Comparison of ENCODE assay signal across 1 cellular context in the genomic region with DNA sequence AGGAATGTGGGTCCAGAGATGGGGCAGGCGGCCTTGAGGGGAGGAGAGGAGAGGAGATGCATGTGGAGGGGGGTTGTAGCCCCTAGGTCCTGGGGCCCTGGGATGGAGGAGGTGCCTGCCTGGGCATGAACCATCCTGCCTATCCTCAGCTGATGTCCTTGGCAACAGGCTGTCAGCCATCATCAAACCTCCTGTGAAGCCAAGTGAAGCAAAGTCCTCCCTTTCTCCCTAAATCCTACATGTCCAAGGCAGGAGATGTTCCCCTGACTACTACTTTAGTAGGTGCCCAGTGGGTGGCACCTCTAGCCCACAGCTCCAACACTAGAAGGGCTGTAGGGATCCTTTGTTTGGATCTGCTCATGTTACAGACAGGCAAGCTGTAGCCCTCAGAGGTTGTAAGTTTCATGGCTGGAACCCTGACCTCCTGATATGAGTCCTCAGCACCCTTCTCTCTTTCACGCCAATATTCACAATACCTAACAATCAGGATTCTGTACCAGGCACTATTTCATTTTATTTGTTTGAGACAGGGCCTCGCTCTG.
TF ChIP-seq lines count a peak whose summit lies in the region.

No MANE protein-coding gene starts in this region.

TF ChIP-seq in GM23338, 12 proteins besides CTCF, POLR2A, EP300 and RAD21 (continued from another document):
- TF ChIP-seq, protein P1, sequence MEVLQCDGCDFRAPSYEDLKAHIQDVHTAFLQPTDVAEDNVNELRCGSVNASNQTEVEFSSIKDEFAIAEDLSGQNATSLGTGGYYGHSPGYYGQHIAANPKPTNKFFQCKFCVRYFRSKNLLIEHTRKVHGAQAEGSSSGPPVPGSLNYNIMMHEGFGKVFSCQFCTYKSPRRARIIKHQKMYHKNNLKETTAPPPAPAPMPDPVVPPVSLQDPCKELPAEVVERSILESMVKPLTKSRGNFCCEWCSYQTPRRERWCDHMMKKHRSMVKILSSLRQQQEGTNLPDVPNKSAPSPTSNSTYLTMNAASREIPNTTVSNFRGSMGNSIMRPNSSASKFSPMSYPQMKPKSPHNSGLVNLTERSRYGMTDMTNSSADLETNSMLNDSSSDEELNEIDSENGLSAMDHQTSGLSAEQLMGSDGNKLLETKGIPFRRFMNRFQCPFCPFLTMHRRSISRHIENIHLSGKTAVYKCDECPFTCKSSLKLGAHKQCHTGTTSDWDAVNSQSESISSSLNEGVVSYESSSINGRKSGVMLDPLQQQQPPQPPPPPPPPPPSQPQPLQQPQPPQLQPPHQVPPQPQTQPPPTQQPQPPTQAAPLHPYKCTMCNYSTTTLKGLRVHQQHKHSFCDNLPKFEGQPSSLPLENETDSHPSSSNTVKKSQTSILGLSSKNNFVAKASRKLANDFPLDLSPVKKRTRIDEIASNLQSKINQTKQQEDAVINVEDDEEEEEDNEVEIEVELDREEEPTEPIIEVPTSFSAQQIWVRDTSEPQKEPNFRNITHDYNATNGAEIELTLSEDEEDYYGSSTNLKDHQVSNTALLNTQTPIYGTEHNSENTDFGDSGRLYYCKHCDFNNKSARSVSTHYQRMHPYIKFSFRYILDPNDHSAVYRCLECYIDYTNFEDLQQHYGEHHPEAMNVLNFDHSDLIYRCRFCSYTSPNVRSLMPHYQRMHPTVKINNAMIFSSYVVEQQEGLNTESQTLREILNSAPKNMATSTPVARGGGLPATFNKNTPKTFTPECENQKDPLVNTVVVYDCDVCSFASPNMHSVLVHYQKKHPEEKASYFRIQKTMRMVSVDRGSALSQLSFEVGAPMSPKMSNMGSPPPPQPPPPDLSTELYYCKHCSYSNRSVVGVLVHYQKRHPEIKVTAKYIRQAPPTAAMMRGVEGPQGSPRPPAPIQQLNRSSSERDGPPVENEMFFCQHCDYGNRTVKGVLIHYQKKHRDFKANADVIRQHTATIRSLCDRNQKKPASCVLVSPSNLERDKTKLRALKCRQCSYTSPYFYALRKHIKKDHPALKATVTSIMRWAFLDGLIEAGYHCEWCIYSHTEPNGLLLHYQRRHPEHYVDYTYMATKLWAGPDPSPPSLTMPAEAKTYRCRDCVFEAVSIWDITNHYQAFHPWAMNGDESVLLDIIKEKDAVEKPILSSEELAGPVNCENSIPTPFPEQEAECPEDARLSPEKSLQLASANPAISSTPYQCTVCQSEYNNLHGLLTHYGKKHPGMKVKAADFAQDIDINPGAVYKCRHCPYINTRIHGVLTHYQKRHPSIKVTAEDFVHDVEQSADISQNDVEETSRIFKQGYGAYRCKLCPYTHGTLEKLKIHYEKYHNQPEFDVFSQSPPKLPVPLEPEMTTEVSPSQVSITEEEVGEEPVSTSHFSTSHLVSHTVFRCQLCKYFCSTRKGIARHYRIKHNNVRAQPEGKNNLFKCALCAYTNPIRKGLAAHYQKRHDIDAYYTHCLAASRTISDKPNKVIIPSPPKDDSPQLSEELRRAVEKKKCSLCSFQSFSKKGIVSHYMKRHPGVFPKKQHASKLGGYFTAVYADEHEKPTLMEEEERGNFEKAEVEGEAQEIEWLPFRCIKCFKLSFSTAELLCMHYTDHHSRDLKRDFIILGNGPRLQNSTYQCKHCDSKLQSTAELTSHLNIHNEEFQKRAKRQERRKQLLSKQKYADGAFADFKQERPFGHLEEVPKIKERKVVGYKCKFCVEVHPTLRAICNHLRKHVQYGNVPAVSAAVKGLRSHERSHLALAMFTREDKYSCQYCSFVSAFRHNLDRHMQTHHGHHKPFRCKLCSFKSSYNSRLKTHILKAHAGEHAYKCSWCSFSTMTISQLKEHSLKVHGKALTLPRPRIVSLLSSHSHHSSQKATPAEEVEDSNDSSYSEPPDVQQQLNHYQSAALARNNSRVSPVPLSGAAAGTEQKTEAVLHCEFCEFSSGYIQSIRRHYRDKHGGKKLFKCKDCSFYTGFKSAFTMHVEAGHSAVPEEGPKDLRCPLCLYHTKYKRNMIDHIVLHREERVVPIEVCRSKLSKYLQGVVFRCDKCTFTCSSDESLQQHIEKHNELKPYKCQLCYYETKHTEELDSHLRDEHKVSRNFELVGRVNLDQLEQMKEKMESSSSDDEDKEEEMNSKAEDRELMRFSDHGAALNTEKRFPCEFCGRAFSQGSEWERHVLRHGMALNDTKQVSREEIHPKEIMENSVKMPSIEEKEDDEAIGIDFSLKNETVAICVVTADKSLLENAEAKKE (CRISPR knock-in tag; IDR thresholded peaks at IDR 0.05), result no peak
- TF ChIP-seq CREB1 (CRISPR knock-in tag; IDR thresholded peaks at IDR 0.05; ENCODE audit: low read depth) (no peak), EZH2phosphoT487 (IDR thresholded peaks at IDR 0.05; ENCODE audit: unreplicated experiment) (no peak), EZH2 (IDR thresholded peaks at IDR 0.05; ENCODE audit: low read depth, unreplicated experiment) (no peak), ZNF114 (CRISPR knock-in tag; IDR thresholded peaks at IDR 0.05) (no peak), POLR2AphosphoS5 (IDR thresholded peaks at IDR 0.05; ENCODE audit: low read depth) (no peak), NANOG (IDR thresholded peaks at IDR 0.05; ENCODE audit: borderline replicate concordance) (no peak)
